Comparison of ENCODE assay signal across 8 cellular contexts in genomic region chr9:95005276-95006141, GRCh38.
DNase-seq lines count a peak whose midpoint lies in the region; ATAC-seq, FAIRE-seq and TF ChIP-seq lines count a peak whose summit lies in the region.

No MANE protein-coding gene starts in this region.

- peaks cover 60% of the 10 kb centered on the region for H3K4me1 Mint-ChIP-seq in type B pancreatic cell (ENCODE audit: unreplicated experiment)

- H3K9me3 ChIP-seq in liver (ENCODE audit: control insufficient read depth in 4 of 4, low read length in 3 of 4) = no peaks in the 10 kb centered on the region

- peak overlapping the region; percentile 82 to 100 for H3K9ac ChIP-seq in liver (ENCODE audit: low read depth in 1 of 2, low read length in 2 of 2)

- H3K4me1 ChIP-seq in liver (ENCODE audit: control insufficient read depth in 4 of 4, insufficient read depth in 4 of 4, low read length in 3 of 4) = peaks cover 6 to 52% (median 19%) of the 10 kb centered on the region in 4 donors

- peak overlapping the region; percentile 94 for H3K27ac Mint-ChIP-seq in type B pancreatic cell

- H3K27me3 ChIP-seq in liver (ENCODE audit: control insufficient read depth in 4 of 4, insufficient read depth in 4 of 4, low read length in 3 of 4) = no peaks in the 10 kb centered on the region

- TF ChIP-seq POLR2A in GM12892 (IDR thresholded peaks at IDR 0.05; ENCODE audit: low read depth, low read length) = no peak

- H3K36me3 ChIP-seq in liver (ENCODE audit: control insufficient read depth in 4 of 4, insufficient read depth in 3 of 4, low read depth in 1 of 4, low read length in 3 of 4) = peaks cover 3 to 9% (median 7%) of the 10 kb centered on the region in 4 donors

- peak; percentile 3 for ATAC-seq in HG03354 (IDR thresholded peaks at IDR 0.05; ENCODE audit: poor library complexity, severe bottlenecking, unreplicated experiment)

- TF ChIP-seq CTCF in liver (IDR thresholded peaks at IDR 0.05; ENCODE audit: low read depth, low read length, missing input control) = no peak
- no peak for TF ChIP-seq CTCF in type B pancreatic cell (conservative IDR thresholded peaks at IDR 0.05)

- peak overlapping the region; percentile 57 to 95 (median 80) for H3K4me3 ChIP-seq in liver (ENCODE audit: low read depth in 1 of 3, low read length in 3 of 3)

- peak; percentile 17 for FAIRE-seq in GM12892 (lab: Jason Lieb, UNC)

- WGBS in liver = 5% methylated on average over 49 of the region's 49 CpGs

- H3K27me3 Mint-ChIP-seq in type B pancreatic cell = no peaks in the 10 kb centered on the region

- no peak for TF ChIP-seq RAD21 in liver (IDR thresholded peaks at IDR 0.05)

- H3K9me3 Mint-ChIP-seq in type B pancreatic cell = peaks cover 4% of the 10 kb centered on the region

- peak; percentile 27 for DNase-seq in GM12892 (ENCODE audit: insufficient read length)
- peak; percentile 68 for DNase-seq in astrocyte of the hippocampus (ENCODE audit: low read depth, low spot score)
- DNase-seq in type B pancreatic cell (ENCODE audit: extremely low spot score, unreplicated experiment) = no peak
- DNase-seq in anterior cingulate cortex (lab: John Stamatoyannopoulos, UW) = no peak
- DNase-seq in stimulated activated CD4-positive, alpha-beta T cell treated with anti-CD3 and anti-CD28 coated beads, Interleukin-15, amount 100 ng/mL, for 24 hours = no peak
- DNase-seq in central memory CD4-positive, alpha-beta T cell = no peak

- peaks cover 46% of the 10 kb centered on the region for H3K36me3 Mint-ChIP-seq in type B pancreatic cell

- H3K4me3 Mint-ChIP-seq in type B pancreatic cell = peak overlapping the region; percentile 96

- peak overlapping the region; percentile 91 to 94 for H3K27ac ChIP-seq in liver (ENCODE audit: low read depth in 1 of 2, low read length in 2 of 2)

TF ChIP-seq in liver, 16 proteins besides CTCF, POLR2A, EP300 and RAD21:
- TF ChIP-seq HNF4A (conservative IDR thresholded peaks at IDR 0.05) = no peak
- TF ChIP-seq SP1 (IDR thresholded peaks at IDR 0.05) = no peak
- no peak for TF ChIP-seq GABPA (IDR thresholded peaks at IDR 0.05 in 1 of 2, conservative IDR thresholded peaks at IDR 0.05 in 1 of 2)
- TF ChIP-seq ZBTB33 (IDR thresholded peaks at IDR 0.05) = no peak

Comparison
In these comparisons a context has a peak if more than half of its experiments do, and no peak if none do; other contexts are left out.
1. DNase-seq: peak in GM12892 (single experiment) and astrocyte of the hippocampus (single experiment); none in type B pancreatic cell (single experiment), anterior cingulate cortex (0 of 58), stimulated activated CD4-positive, alpha-beta T cell treated with anti-CD3 and anti-CD28 coated beads, Interleukin-15, amount 100 ng/mL, for 24 hours (single experiment) and central memory CD4-positive, alpha-beta T cell (single experiment).